In the genomic region with DNA sequence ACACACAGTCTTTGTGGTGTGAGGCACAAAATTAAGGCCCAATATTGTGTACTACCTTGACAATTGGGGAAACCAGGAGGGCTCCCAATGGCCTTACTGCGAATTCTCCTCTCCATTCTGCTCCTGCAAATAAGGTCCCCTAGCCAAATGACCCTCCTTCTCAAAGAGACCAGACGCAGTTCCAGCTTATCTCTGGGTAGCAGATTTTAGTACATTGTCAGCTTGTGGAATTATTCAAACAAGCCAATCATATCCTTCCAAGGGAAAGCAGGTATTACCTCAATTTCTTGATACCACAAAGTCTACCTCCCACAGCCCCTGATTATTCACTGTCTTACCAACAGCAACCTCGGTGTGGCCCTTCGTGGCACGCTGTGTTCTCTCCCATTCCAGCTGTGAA, we compare ENCODE assay signal across 1 cellular context.
TF ChIP-seq lines count a peak whose summit lies in the region.

No MANE protein-coding gene starts in this region.

TF ChIP-seq in neural cell, 6 proteins besides CTCF, POLR2A, EP300 and RAD21 (continued from another document):
- no peak for TF ChIP-seq SMC3 (conservative IDR thresholded peaks at IDR 0.05; ENCODE audit: poor library complexity)
